ENCODE assay signal across 8 cellular contexts in the genomic region with DNA sequence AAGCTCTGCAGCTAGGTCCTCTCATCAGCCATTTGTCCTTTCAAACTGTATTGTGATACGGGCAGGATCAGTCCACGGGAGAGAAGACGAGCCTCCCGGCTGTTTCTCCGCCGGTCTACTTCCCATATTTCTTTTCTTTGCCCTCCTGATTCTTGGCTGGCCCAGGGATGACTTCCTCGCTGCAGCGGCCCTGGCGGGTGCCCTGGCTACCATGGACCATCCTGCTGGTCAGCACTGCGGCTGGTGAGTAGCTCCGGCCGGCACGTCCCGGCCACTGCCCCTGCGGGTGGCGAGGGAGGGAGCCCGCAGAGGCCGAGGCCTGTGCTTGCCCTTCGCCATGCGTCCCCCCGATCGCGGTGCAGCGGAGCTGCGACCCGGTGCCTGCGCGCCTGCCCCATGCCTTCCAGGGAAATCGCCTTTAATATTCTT. TPM values are rescaled to one million over a fixed set of nuclear protein-coding genes. Genes with fewer than 3 reads are reported as not detected.
DNase-seq lines count a peak whose midpoint lies in the region; ATAC-seq and TF ChIP-seq lines count a peak whose summit lies in the region.

No MANE protein-coding gene starts in this region.

- no peaks in the 10 kb centered on the region for H3K9me3 ChIP-seq in endodermal cell (ENCODE audit: control insufficient read depth, low read length)
- no peaks in the 10 kb centered on the region for H3K9me3 ChIP-seq in thyroid gland

- peak overlapping the region; percentile 92 for H3K9ac ChIP-seq in endodermal cell (ENCODE audit: extremely low read depth, low read length, poor library complexity, severe bottlenecking)

- H3K4me3 Mint-ChIP-seq in CD14-positive monocyte (peak overlapping the region; percentile 99 to 100), endodermal cell (peak overlapping the region; percentile 100), mesothelial cell of epicardium (peak overlapping the region; percentile 100)

- H3K27ac ChIP-seq in VCaP (peak overlapping the region; percentile 97), endodermal cell (ENCODE audit: low read depth, low read length) (peak overlapping the region; percentile 98), thyroid gland (peak overlapping the region; percentile 91 to 98 (median 97))

- peaks cover 12% of the 10 kb centered on the region for H3K36me3 ChIP-seq in endodermal cell (ENCODE audit: control insufficient read depth, insufficient read depth, low read length)
- no peaks in the 10 kb centered on the region for H3K36me3 ChIP-seq in thyroid gland

- ATAC-seq in GM18909 (IDR thresholded peaks at IDR 0.05; ENCODE audit: poor library complexity, unreplicated experiment), result no peak

- H3K36me3 Mint-ChIP-seq in CD14-positive monocyte (peaks cover 0 to 2% of the 10 kb centered on the region in 2 donors), endodermal cell (ENCODE audit: low read depth) (peaks cover 6% of the 10 kb centered on the region), mesothelial cell of epicardium (peaks cover 6% of the 10 kb centered on the region)

- H3K27ac Mint-ChIP-seq in CD14-positive monocyte (peak overlapping the region; percentile 55 to 92 (median 82)), endodermal cell (peak overlapping the region; percentile 98), mesothelial cell of epicardium (peak overlapping the region; percentile 99)

- intact Hi-C loops in CD14-positive monocyte (cut with micrococcal nuclease) (loop anchor here (5.0 to 10.0 kb wide), 3 partner anchors 113 to 637 kb away; partner anchors contain the start of genes NBEAL1 (in 1 of the 2) and NOP58 (in 1 of the 2)), thyroid gland (cut with DNase I) (loop anchor here (10.0 kb wide), 1 partner anchor 637 kb away; the partner anchor contains the start of gene NBEAL1)

- 0% methylated on average over 4 to 28 of the region's 29 CpGs for WGBS in endodermal cell (ENCODE audit: insufficient coverage in 1 of 2, insufficient read length in 1 of 2), 2 experiments
- 1% methylated on average over 29 of the region's 29 CpGs for WGBS in thyroid gland, 2 donors

- TF ChIP-seq CTCF in CD14-positive monocyte (IDR thresholded peaks at IDR 0.05) (no peak), VCaP (conservative IDR thresholded peaks at IDR 0.05) (no peak), endodermal cell (conservative IDR thresholded peaks at IDR 0.05) (no peak), mesothelial cell of epicardium (IDR thresholded peaks at IDR 0.05; ENCODE audit: unreplicated experiment) (no peak), thyroid gland (IDR thresholded peaks at IDR 0.05) (no peak)

- peaks cover 12 to 44% (median 18%) of the 10 kb centered on the region in 3 donors for H3K27me3 Mint-ChIP-seq in CD14-positive monocyte (ENCODE audit: low read depth in 3 of 3)
- H3K27me3 Mint-ChIP-seq in endodermal cell (ENCODE audit: insufficient read depth), result no peaks in the 10 kb centered on the region
- H3K27me3 Mint-ChIP-seq in mesothelial cell of epicardium (ENCODE audit: low read depth), result no peaks in the 10 kb centered on the region

- H3K27me3 ChIP-seq in endodermal cell (ENCODE audit: control insufficient read depth, insufficient read depth, low read length, poor library complexity, severe bottlenecking) (no peaks in the 10 kb centered on the region), thyroid gland (no peaks in the 10 kb centered on the region)

- DNase-seq in CD14-positive monocyte (ENCODE audit: low spot score) (no peak), HK-2 (ENCODE audit: unreplicated experiment) (peak; percentile 55), endodermal cell (peak; percentile 68), mesothelial cell of epicardium (ENCODE audit: low spot score in 2 of 2, unreplicated experiment in 2 of 2) (peak in 1 of 2 experiments; percentile 39), thyroid gland (peak; percentile 48 to 49), iPS-NIHi7 (ENCODE audit: extremely low spot score) (no peak)

- H3K9me3 Mint-ChIP-seq in CD14-positive monocyte, result peaks cover 0 to 4% (median 2%) of the 10 kb centered on the region in 7 donors
- no peaks in the 10 kb centered on the region for H3K9me3 Mint-ChIP-seq in endodermal cell
- H3K9me3 Mint-ChIP-seq in mesothelial cell of epicardium, result no peaks in the 10 kb centered on the region

- peaks cover 5% of the 10 kb centered on the region for H3K4me1 ChIP-seq in endodermal cell (ENCODE audit: control insufficient read depth, insufficient read depth, low read length)
- H3K4me1 ChIP-seq in thyroid gland, result peaks cover 14 to 29% of the 10 kb centered on the region in 2 donors

- peak overlapping the region; percentile 95 for H3K4me3 ChIP-seq in endodermal cell (ENCODE audit: low read length)
- peak overlapping the region; percentile 25 to 91 (median 74) for H3K4me3 ChIP-seq in thyroid gland (replicated peaks in 1 of 3)

- TF ChIP-seq POLR2A in thyroid gland (IDR thresholded peaks at IDR 0.05), result no peak

- H3K4me1 Mint-ChIP-seq in CD14-positive monocyte (peaks cover 44% of the 10 kb centered on the region), endodermal cell (peaks cover 33% of the 10 kb centered on the region), mesothelial cell of epicardium (peaks cover 41% of the 10 kb centered on the region)

RNA-seq across cellular contexts. Expression of gene BMPR2, which starts 1.2 kb away (rescaled TPM):
- polyA plus RNA-seq in CD14-positive monocyte, result 1 to 10 TPM; 4.1 to 6.4 TPM
- 10 to 100 TPM; 42.2 to 56.3 TPM for total RNA-seq in endodermal cell
- polyA plus RNA-seq in endodermal cell (2013, experiment 1 of 2), result 32.5 TPM
- 36.1 TPM for polyA plus RNA-seq in endodermal cell (2013, experiment 2 of 2)
- total RNA-seq in mesothelial cell of epicardium, result 75.8 to 81.4 TPM (median 76.5 TPM) in 3 replicates
- 10 to 100 TPM; 50.1 to 67.0 (median 56.3) TPM for total RNA-seq in thyroid gland

Comparison
In these comparisons a context has a peak if more than half of its experiments do, and no peak if none do; other contexts are left out.
1. DNase-seq: peak in HK-2 (single experiment), endodermal cell (single experiment) and thyroid gland (2 of 2); none in CD14-positive monocyte (single experiment) and iPS-NIHi7 (single experiment).
2. Peak in every context shown above with its lines, with median percentiles within 50 percentile points of each other: H3K27ac Mint-ChIP-seq, H3K4me3 Mint-ChIP-seq and H3K27ac ChIP-seq.